ENCODE assay signal across 1 cellular context in genomic region chr10:15168296-15168780, GRCh38.
A peak's percentile ranks its signal among the peaks of the same experiment; 100 is the strongest.
TF ChIP-seq lines count a peak whose summit lies in the region.

Gene NMT2 (minus strand): TSS chr10:15168693. CDS start chr10:15168612, 81 bp downstream.

TF ChIP-seq in IMR-90, 13 proteins besides CTCF, POLR2A, EP300 and RAD21 (continued from another document):
- TF ChIP-seq FOS (IDR thresholded peaks at IDR 0.05; ENCODE audit: low read depth, low read length): no peak
- TF ChIP-seq SMC3 (IDR thresholded peaks at IDR 0.05; ENCODE audit: low read depth, low read length): peak; percentile 13; the same call in 1 of the 2 replicates
- TF ChIP-seq USF2 (IDR thresholded peaks at IDR 0.05; ENCODE audit: low read depth, low read length): 0 out of 2 replicates have a peak, but pooled peaks have one; percentile 18
- TF ChIP-seq CHD1 (IDR thresholded peaks at IDR 0.05; ENCODE audit: low read depth, low read length): no peak
- no peak for TF ChIP-seq BHLHE40 (IDR thresholded peaks at IDR 0.05; ENCODE audit: low read depth, low read length)
- peak; percentile 66; the same call in 1 of the 2 replicates for TF ChIP-seq MAZ (IDR thresholded peaks at IDR 0.05; ENCODE audit: borderline replicate concordance, low read depth, low read length)
